ENCODE assay signal across 10 cellular contexts in genomic region chr14:68928770-68929550, GRCh38. TPM values are rescaled to one million over a fixed set of nuclear protein-coding genes. Genes with fewer than 3 reads are reported as not detected.
DNase-seq lines count a peak whose midpoint lies in the region; ATAC-seq and TF ChIP-seq lines count a peak whose summit lies in the region.
"Had no signal": no experiment of that assay in that cellular context is flagged by ENCODE, and none has a peak within 500 bp of the region (broad histone marks: within the 10 kb centered on the region; RNA-seq: fewer than 3 reads in every experiment).

No MANE protein-coding gene starts in this region.

- H3K79me2 ChIP-seq in osteoblast (ENCODE audit: insufficient read depth, low read length) = peaks cover 100% of the 10 kb centered on the region

- peaks cover 82% of the 10 kb centered on the region for H3K4me1 Mint-ChIP-seq in CD4-positive, alpha-beta T cell (ENCODE audit: low read depth)

- peaks cover 10% of the 10 kb centered on the region for H3K9me3 ChIP-seq in CD4-positive, alpha-beta T cell (ENCODE audit: control insufficient read depth, low read length)
- H3K9me3 ChIP-seq in esophagus (ENCODE audit: control insufficient read depth in 2 of 2, insufficient read depth in 1 of 2, low read depth in 1 of 2, low read length in 1 of 2) = peaks cover 0 to 5% of the 10 kb centered on the region in 2 donors
- no peaks in the 10 kb centered on the region for H3K9me3 ChIP-seq in osteoblast (ENCODE audit: low read depth, low read length)
- H3K9me3 ChIP-seq in body of pancreas = no peaks in the 10 kb centered on the region

- CTCF ChIA-PET in CD4-positive, alpha-beta T cell (lab: Charles Lee) = no interaction called here
- CTCF ChIA-PET in RWPE1 (lab: Yijun Ruan, JAX) = no interaction called here

- no peak overlapping the region for H2AFZ ChIP-seq in osteoblast (ENCODE audit: low read length)

- peak overlapping the region; percentile 89 for H3K27ac Mint-ChIP-seq in CD4-positive, alpha-beta T cell

- H3K9me3 Mint-ChIP-seq in CD4-positive, alpha-beta T cell = peaks cover 7% of the 10 kb centered on the region

- POLR2A ChIA-PET in CD4-positive, alpha-beta T cell (lab: Charles Lee) = interaction anchor here (1.0 to 1.6 kb wide), 4 partner anchors 11 to 57 kb away, joined by 3 to 5 read pairs (median 4); no protein-coding TSS in a partner anchor
- POLR2A ChIA-PET in RWPE1 (lab: Yijun Ruan, JAX; ENCODE audit: low non-redundant PET) = no interaction called here

- TF ChIP-seq POLR2A in body of pancreas (IDR thresholded peaks at IDR 0.05) = no peak

- peaks cover 95% of the 10 kb centered on the region for H4K20me1 ChIP-seq in osteoblast (ENCODE audit: insufficient read depth, low read length)

- no peak for TF ChIP-seq CTCF in CD4-positive, alpha-beta T cell (IDR thresholded peaks at IDR 0.05)
- no peak for TF ChIP-seq CTCF in RWPE1 (conservative IDR thresholded peaks at IDR 0.05; ENCODE audit: low read depth)
- TF ChIP-seq CTCF in osteoblast (IDR thresholded peaks at IDR 0.05; ENCODE audit: extremely low read depth, low read depth, low read length) = no peak
- no peak for TF ChIP-seq CTCF in body of pancreas (IDR thresholded peaks at IDR 0.05)

- intact Hi-C loops in CD4-positive, alpha-beta T cell (cut with DNase I, micrococcal nuclease) = no loop called here
- intact Hi-C loops in body of pancreas (cut with DNase I) = no loop called here

- no peaks in the 10 kb centered on the region for H3K27me3 ChIP-seq in CD4-positive, alpha-beta T cell (ENCODE audit: control insufficient read depth, insufficient read depth, low read length)
- H3K27me3 ChIP-seq in esophagus (ENCODE audit: control insufficient read depth in 1 of 2, insufficient read depth in 2 of 2, low read length in 2 of 2) (no peaks in the 10 kb centered on the region), osteoblast (ENCODE audit: insufficient read depth, low read length) (no peaks in the 10 kb centered on the region), body of pancreas (no peaks in the 10 kb centered on the region)

- peaks cover 46% of the 10 kb centered on the region for H3K36me3 Mint-ChIP-seq in CD4-positive, alpha-beta T cell (ENCODE audit: low read depth)

- peak overlapping the region; percentile 62 for H3K4me3 Mint-ChIP-seq in CD4-positive, alpha-beta T cell
- H3K4me3 Mint-ChIP-seq: activated CD8-positive, alpha-beta memory T cell treated with anti-CD3 and anti-CD28 coated beads, Interleukin-2, amount 10 ng/mL, durations not matched to agents 7 days and 5 days had no signal

- H3K4me3 ChIP-seq in esophagus (ENCODE audit: low read depth in 1 of 2, low read length in 2 of 2) = no peak overlapping the region
- no peak overlapping the region for H3K4me3 ChIP-seq in osteoblast (ENCODE audit: insufficient read depth, low read length)
- H3K4me3 ChIP-seq in body of pancreas = no peak overlapping the region

- DNase-seq in CD4-positive, alpha-beta T cell = no peak
- DNase-seq in RWPE1 (ENCODE audit: low spot score) = no peak
- DNase-seq in osteoblast (ENCODE audit: insufficient read length, low spot score, missing footprints) = no peak
- DNase-seq in central memory CD4-positive, alpha-beta T cell = no peak
- DNase-seq in body of pancreas = no peak
- DNase-seq in NCI-H226 = no peak
- DNase-seq: activated CD8-positive, alpha-beta memory T cell treated with anti-CD3 and anti-CD28 coated beads, Interleukin-2, amount 10 ng/mL, durations not matched to agents 7 days and 5 days; NCI-H2107 had no signal

- ATAC-seq in CD4-positive, alpha-beta T cell (ENCODE audit: poor library complexity) = peak; percentile 38
- ATAC-seq in body of pancreas = no peak
- no peak for ATAC-seq in HG03520 (IDR thresholded peaks at IDR 0.05; ENCODE audit: unreplicated experiment)

- no peak overlapping the region for H3K27ac ChIP-seq in CD4-positive, alpha-beta T cell (ENCODE audit: low read depth, low read length)
- peak overlapping the region; percentile 37 for H3K27ac ChIP-seq in RWPE1
- peak overlapping the region; percentile 5 to 74 for H3K27ac ChIP-seq in esophagus (ENCODE audit: low read depth in 2 of 2, low read length in 1 of 2)
- H3K27ac ChIP-seq in osteoblast (ENCODE audit: low read depth, low read length) = peak overlapping the region; percentile 20
- H3K27ac ChIP-seq in body of pancreas = no peak overlapping the region

- no peaks in the 10 kb centered on the region for H3K27me3 Mint-ChIP-seq in CD4-positive, alpha-beta T cell

- H3K4me2 ChIP-seq in osteoblast (ENCODE audit: insufficient read depth, low read length) = no peak overlapping the region

- H3K36me3 ChIP-seq in esophagus (ENCODE audit: control insufficient read depth in 2 of 2, insufficient read depth in 2 of 2, low read length in 1 of 2) (peaks cover 0 to 6% of the 10 kb centered on the region in 2 donors), osteoblast (ENCODE audit: insufficient read depth, low read length) (peaks cover 68% of the 10 kb centered on the region), body of pancreas (replicated peaks in 1 of 2; ENCODE audit: insufficient read depth in 1 of 2, low read depth in 2 of 2) (no peaks in the 10 kb centered on the region)

- H3K4me1 ChIP-seq in esophagus (ENCODE audit: control insufficient read depth in 2 of 2, insufficient read depth in 2 of 2, low read length in 1 of 2) (peaks cover 6 to 8% of the 10 kb centered on the region in 2 donors), osteoblast (ENCODE audit: insufficient read depth, low read length) (peaks cover 11% of the 10 kb centered on the region), body of pancreas (peaks cover 9% of the 10 kb centered on the region)

- 80 to 85% methylated on average over 22 of the region's 22 CpGs for WGBS in esophagus, 2 donors
- WGBS in body of pancreas, 2 donors = 84 to 91% methylated on average over 22 of the region's 22 CpGs

RNA-seq across cellular contexts. Expression of gene ACTN1, which starts 50.1 kb away (rescaled TPM):
- total RNA-seq in CD4-positive, alpha-beta T cell = 100 to 1,000 TPM; 128 to 143 TPM
- 10 to 100 TPM; 37.4 to 98.2 TPM for polyA plus RNA-seq in esophagus
- total RNA-seq in osteoblast = 444 and 447 TPM in 2 replicates
- 10 to 100 TPM; 84.8 to 93.6 TPM for total RNA-seq in body of pancreas

Comparison
In these comparisons a context has a peak if more than half of its experiments do, and no peak if none do; other contexts are left out.
1. H3K27ac ChIP-seq: peak in RWPE1 (single experiment), esophagus (2 of 2) and osteoblast (single experiment); none in CD4-positive, alpha-beta T cell (single experiment) and body of pancreas (0 of 4).